ENCODE assay signal across 23 cellular contexts in genomic region chr4:109033993-109034392, GRCh38.
"Had no signal": no experiment of that assay in that cellular context is flagged by ENCODE, and none has a peak within 500 bp of the region (broad histone marks: within the 10 kb centered on the region; RNA-seq: fewer than 3 reads in every experiment).

No MANE protein-coding gene starts in this region.

- H3K36me3 ChIP-seq: colonic mucosa, esophagus muscularis mucosa, esophagus squamous epithelium, gastrocnemius medialis, gastroesophageal sphincter, heart left ventricle, heart right ventricle had no signal

- H3K4me1 ChIP-seq: colonic mucosa, esophagus muscularis mucosa, esophagus squamous epithelium, foreskin keratinocyte, gastrocnemius medialis, gastroesophageal sphincter, heart left ventricle, heart right ventricle had no signal

- H3K27ac ChIP-seq: colonic mucosa, coronary artery, dorsolateral prefrontal cortex, epithelial cell of prostate, esophagus muscularis mucosa, esophagus squamous epithelium, foreskin keratinocyte, gastrocnemius medialis, gastroesophageal sphincter, heart left ventricle, heart right ventricle had no signal

- ATAC-seq: effector memory CD8-positive, alpha-beta T cell; esophagus mucosa; foreskin keratinocyte; gastrocnemius medialis; gastroesophageal sphincter; heart left ventricle; heart right ventricle had no signal

- H3K4me3 ChIP-seq: colonic mucosa, coronary artery, dorsolateral prefrontal cortex, esophagus muscularis mucosa, esophagus squamous epithelium, gastrocnemius medialis, gastroesophageal sphincter, heart left ventricle, heart right ventricle had no signal

- DNase-seq: colonic mucosa; cortex of kidney; dorsolateral prefrontal cortex; effector CD4-positive, alpha-beta T cell; effector CD8-positive, alpha-beta T cell; effector memory CD4-positive, alpha-beta T cell; effector memory CD8-positive, alpha-beta T cell; endodermal cell; erythroblast; esophagus squamous epithelium; foreskin fibroblast; foreskin keratinocyte; foreskin melanocyte; gastrocnemius medialis; glutamatergic neuron; head of caudate nucleus; heart left ventricle; heart right ventricle had no signal

- H3K27me3 ChIP-seq: colonic mucosa, esophagus muscularis mucosa, esophagus squamous epithelium, foreskin keratinocyte, gastrocnemius medialis, gastroesophageal sphincter, heart left ventricle, heart right ventricle had no signal

- H3K9me3 ChIP-seq: colonic mucosa, esophagus muscularis mucosa, esophagus squamous epithelium, gastrocnemius medialis, gastroesophageal sphincter, heart left ventricle, heart right ventricle had no signal
